In the genomic region with DNA sequence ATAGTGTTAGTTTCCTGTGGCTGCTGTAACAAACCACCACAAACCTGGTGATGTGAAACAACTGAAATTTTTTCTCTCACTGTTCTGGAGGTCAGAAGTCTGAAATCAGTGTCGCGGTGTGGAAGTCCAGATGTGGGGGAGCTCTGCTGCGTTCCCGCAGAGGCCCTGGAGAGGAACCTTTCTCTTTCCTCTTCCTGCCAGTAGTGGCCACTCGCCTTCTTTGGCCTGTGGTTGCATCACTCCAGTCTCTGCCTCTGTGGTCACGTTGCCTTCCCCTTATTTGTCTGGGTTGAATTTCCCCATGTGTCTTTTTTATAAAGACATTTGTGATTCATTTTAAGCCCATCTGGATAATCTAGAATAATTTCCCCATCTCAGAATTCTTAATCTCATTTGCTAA, we compare ENCODE assay signal across 1 cellular context.
TF ChIP-seq lines count a peak whose summit lies in the region.

No MANE protein-coding gene starts in this region.

TF ChIP-seq in SK-N-SH, 30 proteins besides CTCF, POLR2A, EP300 and RAD21 (continued from another document):
- TF ChIP-seq, protein P1, sequence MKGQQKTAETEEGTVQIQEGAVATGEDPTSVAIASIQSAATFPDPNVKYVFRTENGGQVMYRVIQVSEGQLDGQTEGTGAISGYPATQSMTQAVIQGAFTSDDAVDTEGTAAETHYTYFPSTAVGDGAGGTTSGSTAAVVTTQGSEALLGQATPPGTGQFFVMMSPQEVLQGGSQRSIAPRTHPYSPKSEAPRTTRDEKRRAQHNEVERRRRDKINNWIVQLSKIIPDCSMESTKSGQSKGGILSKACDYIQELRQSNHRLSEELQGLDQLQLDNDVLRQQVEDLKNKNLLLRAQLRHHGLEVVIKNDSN (IDR thresholded peaks at IDR 0.05; ENCODE audit: borderline replicate concordance, low read depth), result no peak
- TF ChIP-seq POLR2AphosphoS5 (IDR thresholded peaks at IDR 0.05; ENCODE audit: low read depth, low read length) (no peak), FOXJ3 (CRISPR knock-in tag; IDR thresholded peaks at IDR 0.05) (no peak), NFIC (IDR thresholded peaks at IDR 0.05; ENCODE audit: borderline replicate concordance) (no peak), TAF1 (IDR thresholded peaks at IDR 0.05; ENCODE audit: borderline replicate concordance, low read depth, low read length) (no peak), TCF12 (IDR thresholded peaks at IDR 0.05) (no peak)
- TF ChIP-seq, protein P2, sequence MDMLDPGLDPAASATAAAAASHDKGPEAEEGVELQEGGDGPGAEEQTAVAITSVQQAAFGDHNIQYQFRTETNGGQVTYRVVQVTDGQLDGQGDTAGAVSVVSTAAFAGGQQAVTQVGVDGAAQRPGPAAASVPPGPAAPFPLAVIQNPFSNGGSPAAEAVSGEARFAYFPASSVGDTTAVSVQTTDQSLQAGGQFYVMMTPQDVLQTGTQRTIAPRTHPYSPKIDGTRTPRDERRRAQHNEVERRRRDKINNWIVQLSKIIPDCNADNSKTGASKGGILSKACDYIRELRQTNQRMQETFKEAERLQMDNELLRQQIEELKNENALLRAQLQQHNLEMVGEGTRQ (IDR thresholded peaks at IDR 0.05; ENCODE audit: borderline replicate concordance, low read depth, low read length), result no peak
- TF ChIP-seq, protein P3, sequence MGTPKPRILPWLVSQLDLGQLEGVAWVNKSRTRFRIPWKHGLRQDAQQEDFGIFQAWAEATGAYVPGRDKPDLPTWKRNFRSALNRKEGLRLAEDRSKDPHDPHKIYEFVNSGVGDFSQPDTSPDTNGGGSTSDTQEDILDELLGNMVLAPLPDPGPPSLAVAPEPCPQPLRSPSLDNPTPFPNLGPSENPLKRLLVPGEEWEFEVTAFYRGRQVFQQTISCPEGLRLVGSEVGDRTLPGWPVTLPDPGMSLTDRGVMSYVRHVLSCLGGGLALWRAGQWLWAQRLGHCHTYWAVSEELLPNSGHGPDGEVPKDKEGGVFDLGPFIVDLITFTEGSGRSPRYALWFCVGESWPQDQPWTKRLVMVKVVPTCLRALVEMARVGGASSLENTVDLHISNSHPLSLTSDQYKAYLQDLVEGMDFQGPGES (IDR thresholded peaks at IDR 0.05; ENCODE audit: low read depth, low read length), result no peak
- TF ChIP-seq, protein P4, sequence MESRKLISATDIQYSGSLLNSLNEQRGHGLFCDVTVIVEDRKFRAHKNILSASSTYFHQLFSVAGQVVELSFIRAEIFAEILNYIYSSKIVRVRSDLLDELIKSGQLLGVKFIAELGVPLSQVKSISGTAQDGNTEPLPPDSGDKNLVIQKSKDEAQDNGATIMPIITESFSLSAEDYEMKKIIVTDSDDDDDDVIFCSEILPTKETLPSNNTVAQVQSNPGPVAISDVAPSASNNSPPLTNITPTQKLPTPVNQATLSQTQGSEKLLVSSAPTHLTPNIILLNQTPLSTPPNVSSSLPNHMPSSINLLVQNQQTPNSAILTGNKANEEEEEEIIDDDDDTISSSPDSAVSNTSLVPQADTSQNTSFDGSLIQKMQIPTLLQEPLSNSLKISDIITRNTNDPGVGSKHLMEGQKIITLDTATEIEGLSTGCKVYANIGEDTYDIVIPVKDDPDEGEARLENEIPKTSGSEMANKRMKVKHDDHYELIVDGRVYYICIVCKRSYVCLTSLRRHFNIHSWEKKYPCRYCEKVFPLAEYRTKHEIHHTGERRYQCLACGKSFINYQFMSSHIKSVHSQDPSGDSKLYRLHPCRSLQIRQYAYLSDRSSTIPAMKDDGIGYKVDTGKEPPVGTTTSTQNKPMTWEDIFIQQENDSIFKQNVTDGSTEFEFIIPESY (IDR thresholded peaks at IDR 0.05; ENCODE audit: borderline replicate concordance, low read depth), result no peak
